ENCODE assay signal across 33 cellular contexts in genomic region chr6:21601932-21602390, GRCh38. TPM values are rescaled to one million over a fixed set of nuclear protein-coding genes. Genes with fewer than 3 reads are reported as not detected.
A peak's percentile ranks its signal among the peaks of the same experiment; 100 is the strongest.
DNase-seq lines count a peak whose midpoint lies in the region; ATAC-seq and TF ChIP-seq lines count a peak whose summit lies in the region.
"Had no signal": no experiment of that assay in that cellular context is flagged by ENCODE, and none has a peak within 500 bp of the region (broad histone marks: within the 10 kb centered on the region; RNA-seq: fewer than 3 reads in every experiment).

No MANE protein-coding gene starts in this region.

- POLR2A ChIA-PET in OCI-LY7 (lab: Charles Lee): interaction anchor here (1.1 to 2.7 kb wide), 2 partner anchors 8 to 13 kb away, joined by 5 to 7 read pairs; partner anchors contain the start of gene SOX4
- POLR2A ChIA-PET in activated CD4-positive, alpha-beta memory T cell treated with anti-CD3 and anti-CD28 coated beads for 36 hours (lab: Charles Lee): no interaction called here

- H3K4me1 ChIP-seq in OCI-LY7 (ENCODE audit: insufficient read depth, low read length, poor library complexity, severe bottlenecking) (peaks cover 79% of the 10 kb centered on the region), foreskin keratinocyte (peaks cover 9% of the 10 kb centered on the region)
- H3K4me1 ChIP-seq: ascending aorta had no signal

- no TSS peak for BruUV-seq in OCI-LY7 (replicated peaks; lab: Mats Ljungman, UMichigan)

- peak overlapping the region; percentile 45 for H3K27ac Mint-ChIP-seq in progenitor cell of endocrine pancreas
- H3K27ac Mint-ChIP-seq in activated CD4-positive, alpha-beta memory T cell treated with anti-CD3 and anti-CD28 coated beads for 36 hours: no peak overlapping the region
- H3K27ac Mint-ChIP-seq: activated naive CD4-positive, alpha-beta T cell treated with anti-CD3 and anti-CD28 coated beads, Interleukin-2, amount 50 U/mL, for 72 hours; activated T-helper 17 cell treated with anti-CD3 and anti-CD28 coated beads, Interleukin-2, amount 50 U/mL, for 72 hours; CD8-positive, alpha-beta memory T cell had no signal

- H4K20me1 ChIP-seq in OCI-LY7 (ENCODE audit: insufficient read depth, low read length): peaks cover 16% of the 10 kb centered on the region; the same call in 1 of the 2 replicates

- peaks cover 35% of the 10 kb centered on the region for H3K36me3 ChIP-seq in OCI-LY7 (ENCODE audit: insufficient read depth, low read length)
- H3K36me3 ChIP-seq: ascending aorta, ovary, right atrium auricular region, thoracic aorta had no signal

- peak overlapping the region; percentile 98 for H3K27ac ChIP-seq in OCI-LY7 (ENCODE audit: low read depth, low read length, poor library complexity, severe bottlenecking)
- no peak overlapping the region for H3K27ac ChIP-seq in foreskin keratinocyte
- H3K27ac ChIP-seq: 22Rv1, ascending aorta, ovary, right atrium auricular region, thoracic aorta had no signal

- no peak overlapping the region for H3K4me3 ChIP-seq in OCI-LY7 (ENCODE audit: low read depth, low read length, poor library complexity, severe bottlenecking)
- H3K4me3 ChIP-seq: ascending aorta, ovary, right atrium auricular region, thoracic aorta had no signal

- peaks cover 41% of the 10 kb centered on the region for H3K4me1 Mint-ChIP-seq in progenitor cell of endocrine pancreas (ENCODE audit: low read depth)
- H3K4me1 Mint-ChIP-seq in activated CD4-positive, alpha-beta memory T cell treated with anti-CD3 and anti-CD28 coated beads for 36 hours (ENCODE audit: low read depth): peaks cover 2% of the 10 kb centered on the region

- no peaks in the 10 kb centered on the region for H3K9me3 ChIP-seq in OCI-LY7 (ENCODE audit: low read length)
- H3K9me3 ChIP-seq: ascending aorta, ovary, right atrium auricular region, thoracic aorta had no signal

- DNase-seq in DMS53 (lab: John Stamatoyannopoulos, UW): peak; percentile 22
- no peak for DNase-seq in DMS53 treated with DMSO at 0.1 percent for 48 hours (lab: John Stamatoyannopoulos, UW; ENCODE audit: unreplicated experiment)
- no peak for DNase-seq in OCI-LY7 (ENCODE audit: low spot score)
- no peak for DNase-seq in foreskin keratinocyte
- no peak for DNase-seq in progenitor cell of endocrine pancreas (ENCODE audit: low spot score, unreplicated experiment)
- DNase-seq in NCI-H1092 (lab: John Stamatoyannopoulos, UW): no peak
- DNase-seq in amygdala (lab: John Stamatoyannopoulos, UW): no peak
- DNase-seq in activated CD4-positive, alpha-beta memory T cell treated with anti-CD3 and anti-CD28 coated beads for 36 hours: no peak
- DNase-seq: activated CD4-positive, alpha-beta T cell treated with anti-CD3 and anti-CD28 coated beads, Interleukin-2, amount 50 U/mL, for 4 hours; activated CD8-positive, alpha-beta memory T cell treated with anti-CD3 and anti-CD28 coated beads, Interleukin-2, amount 50 U/mL, for 48 hours; CD8-positive, alpha-beta memory T cell; DMS153; effector CD4-positive, alpha-beta T cell; foreskin melanocyte; Kasumi-1; mesenchymal stem cell; NCI-H1694 treated with DMSO at 0.1 percent for 48 hours; NCI-H226; NCI-H748 treated with DMSO at 0.1 percent for 48 hours; OCI-M1; ovary; Right ventricle myocardium superior; stimulated activated CD4-positive, alpha-beta T cell treated with anti-CD3 and anti-CD28 coated beads, Interleukin-4, amount 100 ng/mL, for 4 hours; stimulated activated naive CD4-positive, alpha-beta T cell; SW 1271; T1000 had no signal

- H3K9me3 Mint-ChIP-seq in progenitor cell of endocrine pancreas (ENCODE audit: low read depth): peaks cover 4% of the 10 kb centered on the region
- H3K9me3 Mint-ChIP-seq in activated CD4-positive, alpha-beta memory T cell treated with anti-CD3 and anti-CD28 coated beads for 36 hours: no peaks in the 10 kb centered on the region
- H3K9me3 Mint-ChIP-seq: activated naive CD4-positive, alpha-beta T cell treated with anti-CD3 and anti-CD28 coated beads, Interleukin-2, amount 50 U/mL, for 72 hours; activated T-helper 17 cell treated with anti-CD3 and anti-CD28 coated beads, Interleukin-2, amount 50 U/mL, for 72 hours had no signal

- H3K4me2 ChIP-seq in OCI-LY7 (ENCODE audit: low read length): no peak overlapping the region

- CTCF ChIA-PET in OCI-LY7 (lab: Charles Lee; ENCODE audit: unreplicated experiment): no interaction called here
- CTCF ChIA-PET in activated CD4-positive, alpha-beta memory T cell treated with anti-CD3 and anti-CD28 coated beads for 36 hours (lab: Charles Lee): no interaction called here

- H3K9me2 ChIP-seq in OCI-LY7 (ENCODE audit: insufficient read depth, low read length): no peaks in the 10 kb centered on the region

- intact Hi-C loops in OCI-LY7 (cut with micrococcal nuclease; ENCODE audit: unreplicated experiment): no loop called here
- intact Hi-C loops in activated CD4-positive, alpha-beta memory T cell treated with anti-CD3 and anti-CD28 coated beads for 36 hours (cut with micrococcal nuclease): no loop called here

- H3K27me3 Mint-ChIP-seq in progenitor cell of endocrine pancreas: no peaks in the 10 kb centered on the region
- peaks cover 40% of the 10 kb centered on the region for H3K27me3 Mint-ChIP-seq in activated CD4-positive, alpha-beta memory T cell treated with anti-CD3 and anti-CD28 coated beads for 36 hours

- H3K27me3 ChIP-seq in foreskin keratinocyte: no peaks in the 10 kb centered on the region
- H3K27me3 ChIP-seq: ascending aorta, ovary, right atrium auricular region had no signal

- no peak overlapping the region for H3K4me3 Mint-ChIP-seq in progenitor cell of endocrine pancreas (ENCODE audit: low read depth)
- H3K4me3 Mint-ChIP-seq in activated CD4-positive, alpha-beta memory T cell treated with anti-CD3 and anti-CD28 coated beads for 36 hours: no peak overlapping the region
- H3K4me3 Mint-ChIP-seq: activated T-helper 17 cell treated with anti-CD3 and anti-CD28 coated beads, Interleukin-2, amount 50 U/mL, for 72 hours; CD8-positive, alpha-beta memory T cell had no signal

- TF ChIP-seq CTCF in OCI-LY7 (conservative IDR thresholded peaks at IDR 0.05; ENCODE audit: low read length) (no peak), foreskin keratinocyte (conservative IDR thresholded peaks at IDR 0.05) (no peak), progenitor cell of endocrine pancreas (IDR thresholded peaks at IDR 0.05; ENCODE audit: unreplicated experiment) (no peak)

- ATAC-seq in foreskin keratinocyte: peak; percentile 14
- ATAC-seq: activated naive CD4-positive, alpha-beta T cell treated with anti-CD3 and anti-CD28 coated beads, Interleukin-2, amount 50 U/mL, for 72 hours; activated T-helper 17 cell treated with anti-CD3 and anti-CD28 coated beads, Interleukin-2, amount 50 U/mL, for 72 hours; esophagus mucosa had no signal

- no peak overlapping the region for H2AFZ ChIP-seq in OCI-LY7 (ENCODE audit: low read length)

- H3K36me3 Mint-ChIP-seq in progenitor cell of endocrine pancreas (ENCODE audit: insufficient read depth): peaks cover 40% of the 10 kb centered on the region
- no peaks in the 10 kb centered on the region for H3K36me3 Mint-ChIP-seq in activated CD4-positive, alpha-beta memory T cell treated with anti-CD3 and anti-CD28 coated beads for 36 hours
- H3K36me3 Mint-ChIP-seq: activated naive CD4-positive, alpha-beta T cell treated with anti-CD3 and anti-CD28 coated beads, Interleukin-2, amount 50 U/mL, for 72 hours; CD8-positive, alpha-beta memory T cell had no signal

- peaks cover 35% of the 10 kb centered on the region for H3K79me2 ChIP-seq in OCI-LY7 (ENCODE audit: insufficient read depth, low read depth, low read length)

RNA-seq across cellular contexts. Expression of gene SOX4, which starts 8.4 kb away (rescaled TPM):
- total RNA-seq in OCI-LY7 (2014; rRNA removed; shearing (Covaris generic)): 55.2 and 55.3 TPM in 2 replicates
- total RNA-seq in OCI-LY7 (2022) (58.1 and 78.1 TPM in 2 replicates), foreskin keratinocyte (12.0 and 24.2 TPM in 2 replicates), progenitor cell of endocrine pancreas (274 and 293 TPM in 2 replicates)
- polyA plus RNA-seq in foreskin keratinocyte: 5.5 and 9.6 TPM in 2 replicates
- under 1 TPM; 0.05 to 0.12 TPM for total RNA-seq in activated CD4-positive, alpha-beta memory T cell treated with anti-CD3 and anti-CD28 coated beads for 36 hours

Comparison
In these comparisons a context has a peak if more than half of its experiments do, and no peak if none do; other contexts are left out.
1. RNA of gene SOX4, which starts 8.4 kb away (total RNA-seq): 274 to 293 TPM in progenitor cell of endocrine pancreas, 55.2 to 78.1 TPM in OCI-LY7 and 12.0 to 24.2 TPM in foreskin keratinocyte; 0.05 to 0.12 TPM in activated CD4-positive, alpha-beta memory T cell treated with anti-CD3 and anti-CD28 coated beads for 36 hours; every median in the first group is over 10 times any median in the second.